ENCODE assay signal across 22 cellular contexts in genomic region chr11:24086921-24087320, GRCh38.
"Had no signal": no experiment of that assay in that cellular context is flagged by ENCODE, and none has a peak within 500 bp of the region (broad histone marks: within the 10 kb centered on the region; RNA-seq: fewer than 3 reads in every experiment).

No MANE protein-coding gene starts in this region.

- H3K79me2 ChIP-seq: hepatocyte had no signal

- H3K4me3 ChIP-seq: coronary artery, dorsolateral prefrontal cortex, esophagus muscularis mucosa, gastroesophageal sphincter, heart left ventricle, hepatocyte, left lung, lower lobe of right lung, mucosa of descending colon had no signal

- H3K9me3 ChIP-seq: esophagus muscularis mucosa, gastroesophageal sphincter, heart left ventricle, left lung, lower lobe of right lung, mucosa of descending colon had no signal

- ATAC-seq: foreskin keratinocyte; gastroesophageal sphincter; heart left ventricle; left colon; left lung; left ventricle myocardium superior; lower lobe of right lung; mucosa of descending colon; naive thymus-derived CD4-positive, alpha-beta T cell had no signal

- DNase-seq: dermis blood vessel endothelial cell; dorsolateral prefrontal cortex; effector CD4-positive, alpha-beta T cell; effector memory CD4-positive, alpha-beta T cell; foreskin keratinocyte; heart left ventricle; hypothalamus; immature natural killer cell; islet precursor cell; kidney; kidney glomerular epithelial cell; left colon; left lung; left ventricle myocardium superior; lower lobe of right lung; mesenchymal stem cell; mucosa of descending colon; naive thymus-derived CD4-positive, alpha-beta T cell had no signal

- H2AFZ ChIP-seq: hepatocyte had no signal

- H3K4me1 ChIP-seq: foreskin keratinocyte, heart left ventricle, left lung, lower lobe of right lung had no signal

- H3K4me2 ChIP-seq: hepatocyte had no signal

- H3K27ac ChIP-seq: coronary artery, dorsolateral prefrontal cortex, esophagus muscularis mucosa, foreskin keratinocyte, gastroesophageal sphincter, heart left ventricle, hepatocyte, left lung, lower lobe of right lung had no signal

- H3K36me3 ChIP-seq: esophagus muscularis mucosa, gastroesophageal sphincter, heart left ventricle, left lung, lower lobe of right lung had no signal

- H3K27me3 ChIP-seq: esophagus muscularis mucosa, foreskin keratinocyte, gastroesophageal sphincter, heart left ventricle, hepatocyte, left lung had no signal
